In genomic region chr16:11201498-11202259, GRCh38 we compare ENCODE assay signal across 8 cellular contexts. TPM values are rescaled to one million over a fixed set of nuclear protein-coding genes. Genes with fewer than 3 reads are reported as not detected.
A peak's percentile ranks its signal among the peaks of the same experiment; 100 is the strongest.
DNase-seq lines count a peak whose midpoint lies in the region; ATAC-seq, FAIRE-seq and TF ChIP-seq lines count a peak whose summit lies in the region.

No MANE protein-coding gene starts in this region.

- peak overlapping the region; percentile 48 for H3K4me2 ChIP-seq in A549

- CTCF ChIA-PET in A549 (lab: Yijun Ruan, JAX): interaction anchor here (1.1 to 4.9 kb wide), 3 partner anchors 15 to 238 kb away, joined by 3 to 19 read pairs (median 6); partner anchors contain the start of gene SOCS1

- H3K4me1 ChIP-seq in A549 (peaks cover 22% of the 10 kb centered on the region), RWPE2 (ENCODE audit: insufficient read depth, poor library complexity, severe bottlenecking) (peaks cover 31% of the 10 kb centered on the region)

- H3K27me3 ChIP-seq in RWPE2 (ENCODE audit: insufficient read depth, poor library complexity, severe bottlenecking): no peaks in the 10 kb centered on the region

- WGBS in A549 (ENCODE audit: missing lambda C conversion rate): 30% methylated on average over 15 of the region's 15 CpGs

- H3K27ac ChIP-seq in A549 (peak overlapping the region in 1 of 2 experiments; percentile 72; a peak in 3 of 6 replicates), RWPE2 (ENCODE audit: poor library complexity, severe bottlenecking) (peak overlapping the region; percentile 85)

- TF ChIP-seq EP300 in A549 (IDR thresholded peaks at IDR 0.05): no peak

- no peaks in the 10 kb centered on the region for H3K9me3 ChIP-seq in A549
- no peaks in the 10 kb centered on the region for H3K9me3 ChIP-seq in RWPE2 (ENCODE audit: severe bottlenecking)

- DNase-seq in A549 (ENCODE audit: low read depth in 1 of 2, low spot score in 1 of 2): peak in 1 of 2 experiments; percentile 36
- peak; percentile 66 for DNase-seq in H4 (ENCODE audit: low spot score)
- DNase-seq in RWPE2 (ENCODE audit: low spot score): peak; percentile 95
- peak; percentile 16 for DNase-seq in glomerular endothelial cell (ENCODE audit: extremely low read depth, low read depth, low spot score)
- DNase-seq in NCI-H2196 (lab: John Stamatoyannopoulos, UW; ENCODE audit: unreplicated experiment): no peak
- no peak for DNase-seq in cortex of kidney (lab: John Stamatoyannopoulos, UW)
- no peak for DNase-seq in stimulated activated CD8-positive, alpha-beta memory T cell treated with anti-CD3 and anti-CD28 coated beads, Interleukin-4, amount 100 ng/mL, for 48 hours

- no peak for FAIRE-seq in A549 (lab: Jason Lieb, UNC)

- H3K36me3 ChIP-seq in RWPE2 (ENCODE audit: low read depth): no peaks in the 10 kb centered on the region

- no peak for TF ChIP-seq CTCF in A549 (IDR thresholded peaks at IDR 0.05)
- TF ChIP-seq CTCF in RWPE2 (IDR thresholded peaks at IDR 0.05; ENCODE audit: poor library complexity, severe bottlenecking): no peak

- no peak for TF ChIP-seq POLR2A in A549 (IDR thresholded peaks at IDR 0.05; ENCODE audit: low read length)

- H3K4me3 ChIP-seq in A549 (no peak overlapping the region), RWPE2 (ENCODE audit: severe bottlenecking) (no peak overlapping the region)

- POLR2A ChIA-PET in A549 (lab: Yijun Ruan, JAX): no interaction called here

- TF ChIP-seq RAD21 in A549 (conservative IDR thresholded peaks at IDR 0.05 in 1 of 2, IDR thresholded peaks at IDR 0.05 in 1 of 2): no peak

- ATAC-seq in A549: peak; percentile 49 to 58
- peak; percentile 79 for ATAC-seq in RWPE2 (ENCODE audit: low read depth)
- ATAC-seq in GM18858 (IDR thresholded peaks at IDR 0.05; ENCODE audit: unreplicated experiment): no peak

TF ChIP-seq in A549, 52 proteins besides CTCF, POLR2A, EP300 and RAD21:
- TF ChIP-seq RFX5 (IDR thresholded peaks at IDR 0.05) (no peak), EHF (CRISPR knock-in tag; IDR thresholded peaks at IDR 0.05) (no peak), FOXS1 (CRISPR knock-in tag; IDR thresholded peaks at IDR 0.05) (no peak), JUN (IDR thresholded peaks at IDR 0.05) (no peak), NFE2L2 (conservative IDR thresholded peaks at IDR 0.05; ENCODE audit: low read length) (no peak), JUNB (IDR thresholded peaks at IDR 0.05) (no peak), MAZ (IDR thresholded peaks at IDR 0.05; ENCODE audit: borderline replicate concordance, low read depth, low read length) (no peak), TFCP2L1 (CRISPR knock-in tag; IDR thresholded peaks at IDR 0.05) (no peak), HOXB13 (CRISPR knock-in tag; IDR thresholded peaks at IDR 0.05; ENCODE audit: low read depth) (no peak), HOXA7 (CRISPR knock-in tag; IDR thresholded peaks at IDR 0.05) (no peak), CHD4 (IDR thresholded peaks at IDR 0.05; ENCODE audit: borderline replicate concordance) (no peak), ZFP36 (IDR thresholded peaks at IDR 0.05; ENCODE audit: borderline replicate concordance, partially characterized antibody) (no peak), MAX (IDR thresholded peaks at IDR 0.05) (0 out of 2 replicates have a peak, but pooled peaks have one; percentile 18), MAFK (IDR thresholded peaks at IDR 0.05; ENCODE audit: partially characterized antibody) (peak; percentile 53), HES2 (IDR thresholded peaks at IDR 0.05) (no peak), NR3C1 (IDR thresholded peaks at IDR 0.05) (no peak), GATA3 (IDR thresholded peaks at IDR 0.05; ENCODE audit: borderline replicate concordance) (no peak), HMGXB4 (CRISPR knock-in tag; IDR thresholded peaks at IDR 0.05; ENCODE audit: borderline replicate concordance) (no peak), CBX8 (IDR thresholded peaks at IDR 0.05) (no peak), FOSB (CRISPR knock-in tag; IDR thresholded peaks at IDR 0.05) (no peak), ESRRA (IDR thresholded peaks at IDR 0.05; ENCODE audit: borderline replicate concordance, low read length) (no peak), PBX3 (IDR thresholded peaks at IDR 0.05) (no peak), ZC3H11A (IDR thresholded peaks at IDR 0.05) (no peak), FOSL2 (IDR thresholded peaks at IDR 0.05) (no peak), FOSL2 (CRISPR knock-in tag; IDR thresholded peaks at IDR 0.05) (0 out of 2 replicates have a peak, but pooled peaks have one; percentile 14)

RNA-seq across cellular contexts. Expression of gene SOCS1, which starts 54.3 kb away (rescaled TPM):
- polyA plus RNA-seq in A549 (2011; rRNA removed) (0.15 and 0.16 TPM in 2 replicates), A549 (2017; fragmentation: RNase III; extraction: RNeasy Plus Mini Kit Qiagen cat#74134 plus additional on column Dnase treatment) (0.26 to 0.56 TPM (median 0.32 TPM) in 3 replicates)
- polyA plus RNA-seq in A549 (2012; cell fraction: cytosol; rRNA removed): 0.52 and 1.1 TPM in 2 replicates
- 1.3 and 1.8 TPM in 2 replicates for polyA plus RNA-seq in A549 (2012; cell fraction: nucleus; rRNA removed)
- 0.74 and 0.92 TPM in 2 replicates for polyA minus RNA-seq in A549 (2011; rRNA and poly(A)+ RNA removed)
- 0.39 and 1.3 TPM in 2 replicates for total RNA-seq in H4 (2014; rRNA removed; shearing (Covaris generic))
- 4.2 and 11.3 TPM in 2 replicates for total RNA-seq in glomerular endothelial cell

Comparison
In these comparisons a context has a peak if more than half of its experiments do, and no peak if none do; other contexts are left out.
1. DNase-seq: peak in H4 (single experiment), RWPE2 (single experiment) and glomerular endothelial cell (single experiment); none in NCI-H2196 (single experiment), cortex of kidney (single experiment) and stimulated activated CD8-positive, alpha-beta memory T cell treated with anti-CD3 and anti-CD28 coated beads, Interleukin-4, amount 100 ng/mL, for 48 hours (single experiment).